30 cellular contexts compared by ENCODE assay signal in genomic region chrX:13834316-13834715, GRCh38. TPM values are rescaled to one million over a fixed set of nuclear protein-coding genes. Genes with fewer than 3 reads are reported as not detected.
"Had no signal": no experiment of that assay in that cellular context is flagged by ENCODE, and none has a peak within 500 bp of the region (broad histone marks: within the 10 kb centered on the region; RNA-seq: fewer than 3 reads in every experiment).

No MANE protein-coding gene starts in this region.

- H3K4me3 Mint-ChIP-seq: immature natural killer cell; naive thymus-derived CD8-positive, alpha-beta T cell; nephron; neural crest cell; stimulated activated naive B cell treated with anti-CD40 and anti-IgM and Interleukin-4, amounts not matched to agents 10 μg/mL and 1 μg/mL and 100 μg/mL, for 72 hours had no signal

- H3K36me3 Mint-ChIP-seq: immature natural killer cell; naive thymus-derived CD8-positive, alpha-beta T cell; stimulated activated naive B cell treated with anti-CD40 and anti-IgM and Interleukin-4, amounts not matched to agents 10 μg/mL and 1 μg/mL and 100 μg/mL, for 72 hours had no signal

- H3K27ac Mint-ChIP-seq: immature natural killer cell; naive thymus-derived CD8-positive, alpha-beta T cell; nephron; stimulated activated naive B cell treated with anti-CD40 and anti-IgM and Interleukin-4, amounts not matched to agents 10 μg/mL and 1 μg/mL and 100 μg/mL, for 72 hours had no signal

- FAIRE-seq: islet of Langerhans, kidney, pancreas had no signal

- H3K4me3 ChIP-seq: left lung, lower lobe of right lung, pancreas, prostate gland, skin epidermis, stomach, testis, thyroid gland, transverse colon, upper lobe of left lung, vagina had no signal

- H3K4me1 Mint-ChIP-seq: immature natural killer cell; naive thymus-derived CD8-positive, alpha-beta T cell; nephron had no signal

- ATAC-seq: left colon; left lung; lower lobe of right lung; naive thymus-derived CD8-positive, alpha-beta T cell; pancreas; right cardiac atrium; sciatic nerve; stimulated activated naive B cell treated with anti-CD40 and anti-IgM and Interleukin-4, amounts not matched to agents 10 μg/mL and 1 μg/mL and 100 μg/mL, for 72 hours; stimulated activated naive CD8-positive, alpha-beta T cell treated with anti-CD3 and anti-CD28 coated beads, Interleukin-15, Interleukin-2, amounts not matched to agents 100 U/mL and 50 U/mL, for 24 hours had no signal

- H3K27me3 ChIP-seq: pancreas, stomach, testis, thyroid gland, transverse colon, upper lobe of left lung, vagina had no signal

- H3K27me3 Mint-ChIP-seq: naive thymus-derived CD8-positive, alpha-beta T cell had no signal

- H3K36me3 ChIP-seq: left lung, lower lobe of right lung, pancreas, prostate gland, stomach, thyroid gland, transverse colon, upper lobe of left lung, vagina had no signal

- H3K27ac ChIP-seq: left lung, lower lobe of right lung, pancreas, prostate gland, skin epidermis, stomach, testis, thyroid gland, transverse colon, upper lobe of left lung, vagina had no signal

- DNase-seq: immature natural killer cell; kidney; left colon; left lung; lower lobe of right lung; mammary epithelial cell; naive thymus-derived CD8-positive, alpha-beta T cell; nucleus accumbens; pancreas; posterior cingulate gyrus; retina; right cardiac atrium; stimulated activated CD4-positive, alpha-beta T cell treated with anti-CD3 and anti-CD28 coated beads, Interleukin-12 subunit alpha, Interleukin-12 subunit beta, amount 100 ng/mL, for 4 hours; stimulated activated CD4-positive, alpha-beta T cell treated with anti-CD3 and anti-CD28 coated beads, Interleukin-15, amount 100 ng/mL, for 24 hours; stimulated activated CD4-positive, alpha-beta T cell treated with anti-CD3 and anti-CD28 coated beads, Interleukin-2, amount 100 ng/mL, for 24 hours; stimulated activated CD4-positive, alpha-beta T cell treated with anti-CD3 and anti-CD28 coated beads, Interleukin-4, amount 100 ng/mL, for 1 hour; stimulated activated naive B cell treated with anti-CD40 and anti-IgM and Interleukin-4, amounts not matched to agents 10 μg/mL and 1 μg/mL and 100 μg/mL, for 72 hours; stimulated activated naive CD8-positive, alpha-beta T cell treated with anti-CD3 and anti-CD28 coated beads, Interleukin-15, Interleukin-2, amounts not matched to agents 100 U/mL and 50 U/mL, for 24 hours; stomach; testis; thyroid gland; transverse colon; upper lobe of left lung had no signal

- H3K9me3 Mint-ChIP-seq: immature natural killer cell; naive thymus-derived CD8-positive, alpha-beta T cell; nephron; stimulated activated naive B cell treated with anti-CD40 and anti-IgM and Interleukin-4, amounts not matched to agents 10 μg/mL and 1 μg/mL and 100 μg/mL, for 72 hours had no signal

- H3K9me3 ChIP-seq: left lung, lower lobe of right lung, pancreas, prostate gland, stomach, testis, thyroid gland, transverse colon, upper lobe of left lung, vagina had no signal

- H3K4me1 ChIP-seq: left lung, lower lobe of right lung, pancreas, prostate gland, stomach, testis, thyroid gland, transverse colon, upper lobe of left lung, vagina had no signal

RNA-seq across cellular contexts. Expression of gene GPM6B, which starts 17.4 kb away (rescaled TPM):
- total RNA-seq: naive thymus-derived CD8-positive, alpha-beta T cell had no signal
